ENCODE assay signal across 11 cellular contexts in the genomic region with DNA sequence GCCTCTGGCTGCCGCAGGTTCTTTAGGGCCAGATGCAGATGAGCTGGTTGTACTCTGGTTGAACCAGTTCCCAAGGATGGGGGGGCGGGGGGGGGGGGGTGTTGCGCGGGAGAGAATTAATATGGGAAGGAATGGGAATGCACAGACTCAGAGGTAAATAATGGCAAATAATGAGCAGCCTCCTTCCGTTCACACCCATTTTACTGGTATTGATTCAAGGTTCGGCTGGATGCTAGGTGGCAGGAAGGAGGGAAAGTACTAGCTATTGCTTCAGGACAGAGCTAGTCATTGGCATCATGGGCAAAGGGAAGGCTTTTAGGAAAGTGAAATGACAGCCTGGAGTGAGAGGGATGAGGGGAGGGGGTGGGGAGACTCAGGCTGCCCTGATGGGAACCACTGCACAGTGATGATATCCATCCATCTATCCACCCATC. TPM values are rescaled to one million over a fixed set of nuclear protein-coding genes. Genes with fewer than 3 reads are reported as not detected.
DNase-seq lines count a peak whose midpoint lies in the region; ATAC-seq and TF ChIP-seq lines count a peak whose summit lies in the region.
"Had no signal": no experiment of that assay in that cellular context is flagged by ENCODE, and none has a peak within 500 bp of the region (broad histone marks: within the 10 kb centered on the region; RNA-seq: fewer than 3 reads in every experiment).

A gene with protein sequence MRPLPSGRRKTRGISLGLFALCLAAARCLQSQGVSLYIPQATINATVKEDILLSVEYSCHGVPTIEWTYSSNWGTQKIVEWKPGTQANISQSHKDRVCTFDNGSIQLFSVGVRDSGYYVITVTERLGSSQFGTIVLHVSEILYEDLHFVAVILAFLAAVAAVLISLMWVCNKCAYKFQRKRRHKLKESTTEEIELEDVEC (minus strand): TSS at position 34 of the 434 bp plus-strand sequence. CDS start 116 bp downstream, outside the sequence.

- no peaks in the 10 kb centered on the region for H3K9me3 Mint-ChIP-seq in CD4-positive, alpha-beta T cell

- peaks cover 30% of the 10 kb centered on the region for H3K27me3 ChIP-seq in CD4-positive, alpha-beta T cell (ENCODE audit: control insufficient read depth, insufficient read depth, low read length)
- H3K27me3 ChIP-seq in PC-9 (ENCODE audit: insufficient read depth, low read depth): no peaks in the 10 kb centered on the region
- H3K27me3 ChIP-seq in rectal smooth muscle tissue (ENCODE audit: control insufficient read depth, insufficient read depth, low read length): no peaks in the 10 kb centered on the region
- no peaks in the 10 kb centered on the region for H3K27me3 ChIP-seq in MG63

- H3K36me3 Mint-ChIP-seq in CD4-positive, alpha-beta T cell (ENCODE audit: low read depth): no peaks in the 10 kb centered on the region

- H2AFZ ChIP-seq in PC-9: peak within 1 kb of the TSS; percentile 98

- no peak for DNase-seq in CD4-positive, alpha-beta T cell
- DNase-seq in PC-9 (peak in 1 of 2 experiments; percentile 75), fibroblast of villous mesenchyme (ENCODE audit: low read depth) (no peak), DMS114 treated with DMSO at 0.1 percent for 48 hours (lab: John Stamatoyannopoulos, UW; ENCODE audit: unreplicated experiment) (no peak), MG63 (no peak), activated T-cell treated with anti-CD3 and anti-CD28 coated beads for 4 hours (no peak)
- DNase-seq: activated gamma-delta T cell treated with Interleukin-2 at 50 U/mL for 16 hours had no signal

- H3K4me1 Mint-ChIP-seq in CD4-positive, alpha-beta T cell (ENCODE audit: low read depth): peaks cover 5% of the 10 kb centered on the region

- H3K79me2 ChIP-seq in PC-9 (ENCODE audit: low read depth): no peaks in the 10 kb centered on the region

- intact Hi-C loops in CD4-positive, alpha-beta T cell (cut with DNase I, micrococcal nuclease): no loop called here
- intact Hi-C loops in PC-9 (cut with micrococcal nuclease; ENCODE audit: unreplicated experiment): no loop called here

- H4K20me1 ChIP-seq in PC-9 (ENCODE audit: insufficient read depth): no peaks in the 10 kb centered on the region

- peaks cover 16% of the 10 kb centered on the region; the same call in 1 of the 2 replicates for H3K4me1 ChIP-seq in PC-9 (replicated peaks; ENCODE audit: insufficient read depth)
- H3K4me1 ChIP-seq in rectal smooth muscle tissue (ENCODE audit: control insufficient read depth, insufficient read depth, low read length): peaks cover 3% of the 10 kb centered on the region

- H3K36me3 ChIP-seq in PC-9 (ENCODE audit: low read depth): no peaks in the 10 kb centered on the region
- no peaks in the 10 kb centered on the region for H3K36me3 ChIP-seq in rectal smooth muscle tissue (ENCODE audit: control insufficient read depth, insufficient read depth, low read length)
- H3K36me3 ChIP-seq in MG63: no peaks in the 10 kb centered on the region

- peak within 1 kb of the TSS; percentile 6 for H3K4me3 Mint-ChIP-seq in CD4-positive, alpha-beta T cell

- BruUV-seq in PC-9 (replicated peaks; lab: Mats Ljungman, UMichigan): no TSS peak

- peaks cover 3% of the 10 kb centered on the region; the same call in 1 of the 2 replicates for H3K9me2 ChIP-seq in PC-9 (ENCODE audit: insufficient read depth)

- TF ChIP-seq CTCF in CD4-positive, alpha-beta T cell (IDR thresholded peaks at IDR 0.05): no peak
- no peak for TF ChIP-seq CTCF in PC-9 (conservative IDR thresholded peaks at IDR 0.05)
- no peak for TF ChIP-seq CTCF in fibroblast of villous mesenchyme (IDR thresholded peaks at IDR 0.05; ENCODE audit: insufficient read depth, low read depth, low read length)

- H3K27ac Mint-ChIP-seq in CD4-positive, alpha-beta T cell: no peak within 1 kb of the TSS

- H3K9me3 ChIP-seq in CD4-positive, alpha-beta T cell (ENCODE audit: control insufficient read depth, low read length): no peaks in the 10 kb centered on the region
- H3K9me3 ChIP-seq in PC-9 (ENCODE audit: insufficient read depth, low read depth) (no peaks in the 10 kb centered on the region), MG63 (no peaks in the 10 kb centered on the region)

- POLR2A ChIA-PET in CD4-positive, alpha-beta T cell (lab: Charles Lee): no interaction called here
- POLR2A ChIA-PET in PC-9 (lab: Charles Lee; ENCODE audit: unreplicated experiment): no interaction called here

- H3K4me3 ChIP-seq in PC-9: peak within 1 kb of the TSS; percentile 70
- peak within 1 kb of the TSS; percentile 32 for H3K4me3 ChIP-seq in fibroblast of villous mesenchyme (ENCODE audit: low read depth, low read length)
- peak within 1 kb of the TSS; percentile 59 for H3K4me3 ChIP-seq in rectal smooth muscle tissue (ENCODE audit: low read length)
- H3K4me3 ChIP-seq in MG63: no peak within 1 kb of the TSS

- no peaks in the 10 kb centered on the region for H3F3A ChIP-seq in PC-9 (ENCODE audit: insufficient read depth, low read depth)

- peaks cover 47% of the 10 kb centered on the region for H3K27me3 Mint-ChIP-seq in CD4-positive, alpha-beta T cell

- no peak for ATAC-seq in CD4-positive, alpha-beta T cell (ENCODE audit: poor library complexity)
- ATAC-seq in GM19397 (IDR thresholded peaks at IDR 0.05; ENCODE audit: unreplicated experiment): no peak

- H3K9ac ChIP-seq in rectal smooth muscle tissue (ENCODE audit: low read length): no peak within 1 kb of the TSS
- H3K9ac ChIP-seq: KMS-11 had no signal

- no peak within 1 kb of the TSS for H3K27ac ChIP-seq in CD4-positive, alpha-beta T cell (ENCODE audit: low read depth, low read length)
- H3K27ac ChIP-seq in PC-9 (no peak within 1 kb of the TSS), rectal smooth muscle tissue (ENCODE audit: low read depth, low read length) (peak within 1 kb of the TSS; percentile 33)
- H3K27ac ChIP-seq: KMS-11 had no signal

- CTCF ChIA-PET in CD4-positive, alpha-beta T cell (lab: Charles Lee): no interaction called here
- CTCF ChIA-PET in PC-9 (lab: Charles Lee): interaction anchor here (0.6 to 1.0 kb wide), 3 partner anchors 42 to 50 kb away, joined by 3 to 5 read pairs (median 4); no protein-coding TSS in a partner anchor

- peak within 1 kb of the TSS; percentile 98 for H3K4me2 ChIP-seq in PC-9
- H3K4me2 ChIP-seq: KMS-11 had no signal

RNA-seq across cellular contexts. Expression of the gene that starts here (rescaled TPM):
- not detected for total RNA-seq in CD4-positive, alpha-beta T cell
- 0.81 and 1.2 TPM in 2 replicates for total RNA-seq in PC-9 (2021)
- 0.86 and 0.97 TPM in 2 replicates for total RNA-seq in fibroblast of villous mesenchyme
- not detected in 2 replicates for total RNA-seq in MG63 (2014; rRNA removed; shearing (Covaris generic); ENCODE audit: low replicate concordance)
- total RNA-seq: SK-MEL-5 had no signal
